In the genomic region with DNA sequence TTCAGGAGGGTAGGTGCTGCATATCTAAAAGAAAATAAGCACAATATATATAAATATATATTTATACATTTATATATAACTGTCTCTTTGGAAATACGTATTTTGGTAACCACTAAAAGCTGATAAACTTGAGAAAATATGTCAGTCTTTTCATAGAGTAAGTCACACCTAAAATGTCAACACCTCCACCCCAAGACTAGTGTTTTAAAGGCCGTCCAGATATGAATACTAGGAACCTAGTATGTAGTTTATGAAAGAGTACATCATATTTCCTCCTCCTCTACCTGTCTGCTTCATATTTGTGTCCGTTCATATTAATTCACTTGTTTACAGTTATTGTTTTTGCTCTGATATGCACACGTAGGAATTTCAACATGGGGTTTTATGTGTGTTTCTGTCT, we compare ENCODE assay signal across 30 cellular contexts.
"Had no signal": no experiment of that assay in that cellular context is flagged by ENCODE, and none has a peak within 500 bp of the region (broad histone marks: within the 10 kb centered on the region; RNA-seq: fewer than 3 reads in every experiment).

No MANE protein-coding gene starts in this region.

- DNase-seq: activated CD4-positive, alpha-beta memory T cell treated with anti-CD3 and anti-CD28 coated beads for 36 hours; activated CD4-positive, alpha-beta T cell treated with anti-CD3 and anti-CD28 coated beads for 36 hours; activated CD4-positive, alpha-beta T cell treated with anti-CD3 and anti-CD28 coated beads, Interleukin-2, amount 10 ng/mL, durations not matched to agents 24 days and 14 days; activated CD4-positive, CD25-positive, alpha-beta regulatory T cell; activated CD4-positive, CD25-positive, alpha-beta regulatory T cell treated with anti-CD3 and anti-CD28 coated beads, Interleukin-2, amount 50 U/mL, for 72 hours; activated CD8-positive, alpha-beta memory T cell treated with anti-CD3 and anti-CD28 coated beads, Interleukin-2, amount 10 ng/mL, durations not matched to agents 7 days and 5 days; activated CD8-positive, alpha-beta memory T cell treated with anti-CD3 and anti-CD28 coated beads, Interleukin-2, amount 50 U/mL, for 4 hours; activated CD8-positive, alpha-beta T cell treated with anti-CD3 and anti-CD28 coated beads, Interleukin-2, amount 10 ng/mL, durations not matched to agents 7 days and 5 days; activated gamma-delta T cell; activated naive CD4-positive, alpha-beta T cell; activated naive CD4-positive, alpha-beta T cell treated with anti-CD3 and anti-CD28 coated beads, Interleukin-2, amount 10 ng/mL, durations not matched to agents 7 days and 5 days; activated naive CD8-positive, alpha-beta T cell treated with anti-CD3 and anti-CD28 coated beads, Interleukin-2, amount 10 ng/mL, durations not matched to agents 7 days and 5 days; activated T-cell treated with anti-CD3 and anti-CD28 coated beads, Interleukin-2, amount 50 U/mL, for 1 hour; activated T-cell treated with anti-CD3 and anti-CD28 coated beads, Interleukin-2, amount 50 U/mL, for 48 hours; central memory CD4-positive, alpha-beta T cell; cortex of kidney; dermis blood vessel endothelial cell; effector CD4-positive, alpha-beta T cell; effector memory CD8-positive, alpha-beta T cell; erythroblast; foreskin keratinocyte; gastrocnemius medialis; T-helper 2 cell had no signal

- H3K36me3 ChIP-seq: ascending aorta, breast epithelium, cardiac muscle cell, gastrocnemius medialis had no signal

- H3K4me3 Mint-ChIP-seq: activated CD4-positive, alpha-beta memory T cell treated with anti-CD3 and anti-CD28 coated beads for 36 hours; activated CD4-positive, alpha-beta T cell treated with anti-CD3 and anti-CD28 coated beads for 36 hours; activated CD4-positive, alpha-beta T cell treated with anti-CD3 and anti-CD28 coated beads, Interleukin-2, amount 10 ng/mL, durations not matched to agents 24 days and 14 days; activated CD8-positive, alpha-beta memory T cell treated with anti-CD3 and anti-CD28 coated beads, Interleukin-2, amount 10 ng/mL, durations not matched to agents 7 days and 5 days; activated CD8-positive, alpha-beta T cell treated with anti-CD3 and anti-CD28 coated beads, Interleukin-2, amount 10 ng/mL, durations not matched to agents 7 days and 5 days; activated naive CD4-positive, alpha-beta T cell treated with anti-CD3 and anti-CD28 coated beads, Interleukin-2, amount 10 ng/mL, durations not matched to agents 7 days and 5 days; activated naive CD8-positive, alpha-beta T cell treated with anti-CD3 and anti-CD28 coated beads, Interleukin-2, amount 10 ng/mL, durations not matched to agents 7 days and 5 days; activated T-helper 1 cell treated with anti-CD3 and anti-CD28 coated beads, Interleukin-12 subunit alpha, Interleukin-12 subunit beta, Interleukin-2, Interleukin-4 antibody, amounts not matched to agents 30 ng/mL and 10 ng/mL and 1 ng/mL, durations not matched to agents 14 hours and 24 hours and 36 hours; brain; effector memory CD8-positive, alpha-beta T cell had no signal

- H3K9me3 ChIP-seq: ascending aorta, breast epithelium, esophagus muscularis mucosa, gastrocnemius medialis had no signal

- H3K4me1 ChIP-seq: ascending aorta, breast epithelium, esophagus muscularis mucosa, foreskin keratinocyte, gastrocnemius medialis had no signal

- H3K27ac ChIP-seq: ascending aorta, breast epithelium, cardiac muscle cell, esophagus muscularis mucosa, foreskin keratinocyte, gastrocnemius medialis had no signal

- H3K27ac Mint-ChIP-seq: activated CD4-positive, alpha-beta memory T cell treated with anti-CD3 and anti-CD28 coated beads for 36 hours; activated CD4-positive, alpha-beta T cell treated with anti-CD3 and anti-CD28 coated beads for 36 hours; activated CD4-positive, alpha-beta T cell treated with anti-CD3 and anti-CD28 coated beads, Interleukin-2, amount 10 ng/mL, durations not matched to agents 24 days and 14 days; activated CD8-positive, alpha-beta memory T cell treated with anti-CD3 and anti-CD28 coated beads, Interleukin-2, amount 10 ng/mL, durations not matched to agents 7 days and 5 days; activated CD8-positive, alpha-beta T cell treated with anti-CD3 and anti-CD28 coated beads, Interleukin-2, amount 10 ng/mL, durations not matched to agents 7 days and 5 days; activated naive CD4-positive, alpha-beta T cell treated with anti-CD3 and anti-CD28 coated beads, Interleukin-2, amount 10 ng/mL, durations not matched to agents 7 days and 5 days; activated naive CD4-positive, alpha-beta T cell treated with anti-CD3 and anti-CD28 coated beads, Interleukin-2, amount 50 U/mL, for 72 hours; activated naive CD8-positive, alpha-beta T cell treated with anti-CD3 and anti-CD28 coated beads, Interleukin-2, amount 10 ng/mL, durations not matched to agents 7 days and 5 days; activated T-helper 1 cell treated with anti-CD3 and anti-CD28 coated beads, Interleukin-12 subunit alpha, Interleukin-12 subunit beta, Interleukin-2, Interleukin-4 antibody, amounts not matched to agents 30 ng/mL and 10 ng/mL and 1 ng/mL, durations not matched to agents 14 hours and 24 hours and 36 hours; brain had no signal

- H3K4me1 Mint-ChIP-seq: activated CD4-positive, alpha-beta T cell treated with anti-CD3 and anti-CD28 coated beads for 36 hours; activated CD4-positive, alpha-beta T cell treated with anti-CD3 and anti-CD28 coated beads, Interleukin-2, amount 10 ng/mL, durations not matched to agents 24 days and 14 days; activated CD8-positive, alpha-beta memory T cell treated with anti-CD3 and anti-CD28 coated beads, Interleukin-2, amount 10 ng/mL, durations not matched to agents 7 days and 5 days; activated naive CD4-positive, alpha-beta T cell treated with anti-CD3 and anti-CD28 coated beads, Interleukin-2, amount 10 ng/mL, durations not matched to agents 7 days and 5 days; activated naive CD8-positive, alpha-beta T cell treated with anti-CD3 and anti-CD28 coated beads, Interleukin-2, amount 10 ng/mL, durations not matched to agents 7 days and 5 days; brain had no signal

- H3K27me3 Mint-ChIP-seq: activated CD4-positive, alpha-beta memory T cell treated with anti-CD3 and anti-CD28 coated beads for 36 hours; activated CD4-positive, alpha-beta T cell treated with anti-CD3 and anti-CD28 coated beads for 36 hours; activated CD4-positive, alpha-beta T cell treated with anti-CD3 and anti-CD28 coated beads, Interleukin-2, amount 10 ng/mL, durations not matched to agents 24 days and 14 days; activated CD8-positive, alpha-beta memory T cell treated with anti-CD3 and anti-CD28 coated beads, Interleukin-2, amount 10 ng/mL, durations not matched to agents 7 days and 5 days; activated naive CD4-positive, alpha-beta T cell treated with anti-CD3 and anti-CD28 coated beads, Interleukin-2, amount 10 ng/mL, durations not matched to agents 7 days and 5 days; activated naive CD8-positive, alpha-beta T cell treated with anti-CD3 and anti-CD28 coated beads, Interleukin-2, amount 10 ng/mL, durations not matched to agents 7 days and 5 days; brain; effector memory CD8-positive, alpha-beta T cell had no signal

- H3K9me3 Mint-ChIP-seq: activated CD4-positive, alpha-beta memory T cell treated with anti-CD3 and anti-CD28 coated beads for 36 hours; activated naive CD4-positive, alpha-beta T cell treated with anti-CD3 and anti-CD28 coated beads, Interleukin-2, amount 10 ng/mL, durations not matched to agents 7 days and 5 days; activated naive CD4-positive, alpha-beta T cell treated with anti-CD3 and anti-CD28 coated beads, Interleukin-2, amount 50 U/mL, for 72 hours; activated naive CD8-positive, alpha-beta T cell treated with anti-CD3 and anti-CD28 coated beads, Interleukin-2, amount 10 ng/mL, durations not matched to agents 7 days and 5 days; activated T-helper 1 cell treated with anti-CD3 and anti-CD28 coated beads, Interleukin-12 subunit alpha, Interleukin-12 subunit beta, Interleukin-2, Interleukin-4 antibody, amounts not matched to agents 30 ng/mL and 10 ng/mL and 1 ng/mL, durations not matched to agents 14 hours and 24 hours and 36 hours; brain; effector memory CD8-positive, alpha-beta T cell had no signal

- H3K4me3 ChIP-seq: ascending aorta, breast epithelium, cardiac muscle cell, esophagus muscularis mucosa, gastrocnemius medialis had no signal

- ATAC-seq: activated CD4-positive, alpha-beta T cell treated with anti-CD3 and anti-CD28 coated beads for 36 hours; activated CD8-positive, alpha-beta memory T cell treated with anti-CD3 and anti-CD28 coated beads, Interleukin-2, amount 10 ng/mL, durations not matched to agents 7 days and 5 days; activated CD8-positive, alpha-beta T cell treated with anti-CD3 and anti-CD28 coated beads, Interleukin-2, amount 10 ng/mL, durations not matched to agents 7 days and 5 days; activated naive CD4-positive, alpha-beta T cell treated with anti-CD3 and anti-CD28 coated beads, Interleukin-2, amount 50 U/mL, for 72 hours; effector memory CD8-positive, alpha-beta T cell; foreskin keratinocyte; gastrocnemius medialis had no signal

- H3K27me3 ChIP-seq: ascending aorta, cardiac muscle cell, esophagus muscularis mucosa, foreskin keratinocyte, gastrocnemius medialis had no signal
